ENCODE assay signal across 17 cellular contexts in genomic region chr5:31783762-31784161, GRCh38.
"Had no signal": no experiment of that assay in that cellular context is flagged by ENCODE, and none has a peak within 500 bp of the region (broad histone marks: within the 10 kb centered on the region; RNA-seq: fewer than 3 reads in every experiment).

No MANE protein-coding gene starts in this region.

- H3K36me3 ChIP-seq: colonic mucosa, esophagus squamous epithelium, left lung, transverse colon, vagina had no signal

- H3K27ac ChIP-seq: colonic mucosa, esophagus squamous epithelium, left lung, transverse colon, vagina had no signal

- DNase-seq: activated CD4-positive, alpha-beta T cell treated with anti-CD3 and anti-CD28 coated beads, Interleukin-2, amount 10 ng/mL, durations not matched to agents 24 days and 14 days; activated CD8-positive, alpha-beta T cell treated with anti-CD3 and anti-CD28 coated beads, Interleukin-2, amount 10 ng/mL, durations not matched to agents 7 days and 5 days; activated gamma-delta T cell; activated naive CD4-positive, alpha-beta T cell treated with anti-CD3 and anti-CD28 coated beads, Interleukin-2, amount 50 U/mL, for 16 hours; activated naive CD8-positive, alpha-beta T cell treated with anti-CD3 and anti-CD28 coated beads, Interleukin-2, amount 50 U/mL, for 24 hours; colonic mucosa; esophagus squamous epithelium; kidney glomerular epithelial cell; left lung; occipital lobe; posterior cingulate gyrus; stimulated activated CD4-positive, alpha-beta T cell treated with anti-CD3 and anti-CD28 coated beads, Interleukin-2, amount 100 ng/mL, for 48 hours; stimulated activated CD8-positive, alpha-beta memory T cell treated with anti-CD3 and anti-CD28 coated beads, Interleukin-4, amount 100 ng/mL, for 48 hours; stimulated activated naive B cell treated with anti-CD40 and anti-IgM and Interleukin-4, amounts not matched to agents 10 μg/mL and 1 μg/mL and 100 μg/mL, for 72 hours; T1000; transverse colon had no signal

- ATAC-seq: activated CD8-positive, alpha-beta T cell treated with anti-CD3 and anti-CD28 coated beads, Interleukin-2, amount 10 ng/mL, durations not matched to agents 7 days and 5 days; activated naive CD8-positive, alpha-beta T cell treated with anti-CD3 and anti-CD28 coated beads, Interleukin-2, amount 50 U/mL, for 24 hours; left lung; stimulated activated naive B cell treated with anti-CD40 and anti-IgM and Interleukin-4, amounts not matched to agents 10 μg/mL and 1 μg/mL and 100 μg/mL, for 72 hours had no signal

- H3K4me1 ChIP-seq: colonic mucosa, left lung, transverse colon, vagina had no signal

- H3K27me3 ChIP-seq: colonic mucosa, esophagus squamous epithelium, left lung, transverse colon, vagina had no signal

- H3K9me3 ChIP-seq: colonic mucosa, esophagus squamous epithelium, left lung, transverse colon, vagina had no signal

- H3K4me3 ChIP-seq: colonic mucosa, esophagus squamous epithelium, left lung, transverse colon, vagina had no signal
